11 cellular contexts compared by ENCODE assay signal in genomic region chr6:22906091-22906549, GRCh38.
A peak's percentile ranks its signal among the peaks of the same experiment; 100 is the strongest.
DNase-seq lines count a peak whose midpoint lies in the region; ATAC-seq lines count a peak whose summit lies in the region.
"Had no signal": no experiment of that assay in that cellular context is flagged by ENCODE, and none has a peak within 500 bp of the region (broad histone marks: within the 10 kb centered on the region; RNA-seq: fewer than 3 reads in every experiment).

No MANE protein-coding gene starts in this region.

- ATAC-seq in HG02642 (IDR thresholded peaks at IDR 0.05; ENCODE audit: poor library complexity, unreplicated experiment) (no peak), HG03520 (IDR thresholded peaks at IDR 0.05; ENCODE audit: unreplicated experiment) (no peak)
- ATAC-seq: activated CD4-positive, alpha-beta T cell treated with anti-CD3 and anti-CD28 coated beads for 36 hours had no signal

- peak; percentile 42 for DNase-seq in AG08396 (ENCODE audit: low spot score)
- peak; percentile 77 for DNase-seq in LHCN-M2 (ENCODE audit: low read depth)
- DNase-seq in dermis blood vessel endothelial cell: peak; percentile 69
- peak; percentile 72 for DNase-seq in kidney tubule cell (ENCODE audit: low spot score)
- DNase-seq in cerebellum (ENCODE audit: low spot score): no peak
- no peak for DNase-seq in NCI-H1436 (lab: John Stamatoyannopoulos, UW)
- DNase-seq: activated CD4-positive, alpha-beta T cell treated with anti-CD3 and anti-CD28 coated beads for 36 hours; DMS79; NCI-H187 had no signal

Comparison
In these comparisons a context has a peak if more than half of its experiments do, and no peak if none do; other contexts are left out.
1. DNase-seq: peak in AG08396 (single experiment), LHCN-M2 (single experiment), dermis blood vessel endothelial cell (single experiment) and kidney tubule cell (single experiment); none in cerebellum (single experiment) and NCI-H1436 (single experiment).